ENCODE assay signal across 8 cellular contexts in the genomic region with DNA sequence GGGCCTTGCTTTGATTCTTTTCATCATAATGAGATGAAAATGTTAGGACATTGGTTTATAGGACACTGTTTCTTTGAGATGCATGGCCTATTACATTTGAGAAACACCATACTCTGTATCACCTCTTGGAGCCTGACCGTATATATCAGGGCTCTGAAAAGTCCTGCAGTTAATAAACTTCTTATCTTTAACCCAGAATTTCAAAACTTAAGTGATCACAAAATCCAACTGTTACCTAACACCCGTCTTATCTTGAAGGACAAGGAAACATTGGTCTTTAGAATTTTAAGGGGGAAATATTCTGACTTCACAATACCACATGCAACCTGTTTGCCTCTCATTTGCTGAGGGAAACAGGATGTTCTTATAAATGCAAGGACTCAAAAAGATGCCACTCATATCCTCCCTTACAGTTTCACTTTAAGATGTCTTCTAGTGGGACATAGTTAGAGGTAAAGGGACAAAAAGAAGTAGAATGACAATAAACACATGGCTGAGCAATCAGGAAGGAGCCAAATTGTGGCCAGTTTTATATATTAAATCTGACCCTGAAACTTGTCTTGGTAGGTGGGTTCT.
DNase-seq lines count a peak whose midpoint lies in the region; ATAC-seq and TF ChIP-seq lines count a peak whose summit lies in the region.

No MANE protein-coding gene starts in this region.

- H3F3A ChIP-seq in SK-N-SH (replicated peaks; ENCODE audit: insufficient read depth) = no peaks in the 10 kb centered on the region

- peaks cover 8% of the 10 kb centered on the region for H3K79me2 ChIP-seq in SK-N-SH (ENCODE audit: insufficient read depth)

- CTCF ChIA-PET in SK-N-SH (lab: Yijun Ruan, JAX) = interaction anchor here (1.0 kb wide), 1 partner anchor 277 kb away, joined by 4 read pairs; no protein-coding TSS in a partner anchor

- TF ChIP-seq CTCF in heart right ventricle (IDR thresholded peaks at IDR 0.05) = no peak
- no peak for TF ChIP-seq CTCF in esophagus muscularis mucosa (IDR thresholded peaks at IDR 0.05)
- TF ChIP-seq CTCF in upper lobe of right lung (IDR thresholded peaks at IDR 0.05) = no peak
- no peak for TF ChIP-seq CTCF in SK-N-SH (IDR thresholded peaks at IDR 0.05)

- TF ChIP-seq RAD21 in SK-N-SH (IDR thresholded peaks at IDR 0.05; ENCODE audit: low read length) = no peak

- H3K9me3 ChIP-seq in heart right ventricle (no peaks in the 10 kb centered on the region), esophagus muscularis mucosa (no peaks in the 10 kb centered on the region), upper lobe of right lung (no peaks in the 10 kb centered on the region), SK-N-SH (no peaks in the 10 kb centered on the region)

- no peak overlapping the region for H3K9ac ChIP-seq in SK-N-SH

- DNase-seq in heart right ventricle (no peak), Right ventricle myocardium inferior (ENCODE audit: missing footprints) (no peak), esophagus muscularis mucosa (ENCODE audit: extremely low spot score) (no peak), upper lobe of right lung (no peak), SK-N-SH (no peak), pons (ENCODE audit: low spot score) (no peak), GDM1 (lab: John Stamatoyannopoulos, UW) (no peak)

- H3K27ac ChIP-seq in heart right ventricle (peak overlapping the region; percentile 7 to 91 (median 52)), esophagus muscularis mucosa (replicated peaks in 1 of 4) (peak overlapping the region; percentile 63 to 65 (median 64)), upper lobe of right lung (peak overlapping the region; percentile 81), SK-N-SH (ENCODE audit: low read depth in 2 of 2, low read length in 1 of 2) (no peak overlapping the region; a peak in 1 of 4 replicates)

- H3K4me3 ChIP-seq in heart right ventricle (no peak overlapping the region), esophagus muscularis mucosa (no peak overlapping the region), upper lobe of right lung (no peak overlapping the region), SK-N-SH (ENCODE audit: low read depth in 2 of 2, low read length in 1 of 2) (no peak overlapping the region)

- H2AFZ ChIP-seq in SK-N-SH (ENCODE audit: low read depth) = no peak overlapping the region

- intact Hi-C loops in heart right ventricle (cut with DNase I) = loop anchor here in 9 of 10 donors (5.0 to 10.0 kb wide), 5 partner anchors 35 to 280 kb away; no protein-coding TSS in a partner anchor
- intact Hi-C loops in Right ventricle myocardium inferior (cut with DNase I) = loop anchor here (5.0 to 10.0 kb wide), 2 partner anchors 65 to 273 kb away; no protein-coding TSS in a partner anchor
- intact Hi-C loops in esophagus muscularis mucosa (cut with DNase I) = loop anchor here (5.0 kb wide), 1 partner anchor 65 kb away; no protein-coding TSS in a partner anchor
- intact Hi-C loops in upper lobe of right lung (cut with DNase I) = no loop called here

- H3K27me3 ChIP-seq in heart right ventricle = no peaks in the 10 kb centered on the region
- H3K27me3 ChIP-seq in esophagus muscularis mucosa = no peaks in the 10 kb centered on the region
- no peaks in the 10 kb centered on the region for H3K27me3 ChIP-seq in upper lobe of right lung
- H3K27me3 ChIP-seq in SK-N-SH (ENCODE audit: insufficient read depth) = no peaks in the 10 kb centered on the region

- 63 to 66% methylated on average over 2 of the region's 2 CpGs for WGBS in heart right ventricle, 2 donors
- 86% methylated on average over 2 of the region's 2 CpGs for WGBS in esophagus muscularis mucosa
- 95% methylated on average over 2 of the region's 2 CpGs for WGBS in SK-N-SH (ENCODE audit: low lambda C conversion rate)

- H3K36me3 ChIP-seq in heart right ventricle (peaks cover 0 to 48% (median 0%) of the 10 kb centered on the region in 9 donors), esophagus muscularis mucosa (peaks cover 0 to 34% (median 12%) of the 10 kb centered on the region in 4 donors), upper lobe of right lung (peaks cover 6% of the 10 kb centered on the region), SK-N-SH (replicated peaks in 1 of 2; ENCODE audit: control insufficient read depth in 1 of 2, insufficient read depth in 2 of 2, low read length in 1 of 2) (peaks cover 8 to 13% of the 10 kb centered on the region in 2 experiments)

- no peak overlapping the region for H3K4me2 ChIP-seq in SK-N-SH

- TF ChIP-seq POLR2A in esophagus muscularis mucosa (IDR thresholded peaks at IDR 0.05; ENCODE audit: low read depth) = no peak

- no peaks in the 10 kb centered on the region for H3K9me2 ChIP-seq in SK-N-SH

- H3K4me1 ChIP-seq in heart right ventricle (peaks cover 0 to 69% (median 40%) of the 10 kb centered on the region in 9 donors), esophagus muscularis mucosa (peaks cover 50 to 67% (median 64%) of the 10 kb centered on the region in 4 donors), upper lobe of right lung (peaks cover 58% of the 10 kb centered on the region), SK-N-SH (ENCODE audit: control insufficient read depth in 1 of 2, insufficient read depth in 2 of 2, low read depth in 1 of 2, low read length in 1 of 2) (peaks cover 1 to 7% of the 10 kb centered on the region in 2 experiments; a peak in 2 of 4 replicates)

- POLR2A ChIA-PET in SK-N-SH (lab: Yijun Ruan, JAX) = no interaction called here

- ATAC-seq in heart right ventricle (peak in 1 of 8 donors; percentile 5), Right ventricle myocardium inferior (no peak), HG03565 (IDR thresholded peaks at IDR 0.05; ENCODE audit: unreplicated experiment) (peak; percentile 35), upper lobe of right lung (no peak)

- H4K20me1 ChIP-seq in SK-N-SH (ENCODE audit: insufficient read depth) = no peaks in the 10 kb centered on the region

- no peak for TF ChIP-seq EP300 in esophagus muscularis mucosa (IDR thresholded peaks at IDR 0.05)
- TF ChIP-seq EP300 in SK-N-SH (IDR thresholded peaks at IDR 0.05; ENCODE audit: borderline replicate concordance in 1 of 2, low read depth in 1 of 2, low read length in 1 of 2) = no peak

TF ChIP-seq in SK-N-SH, 30 proteins besides CTCF, POLR2A, EP300 and RAD21:
- TF ChIP-seq SIN3A (IDR thresholded peaks at IDR 0.05; ENCODE audit: borderline replicate concordance, low read depth, low read length) = no peak

Comparison
In these comparisons a context has a peak if more than half of its experiments do, and no peak if none do; other contexts are left out.
1. H3K27ac ChIP-seq: peak in heart right ventricle (10 of 10), esophagus muscularis mucosa (4 of 4) and upper lobe of right lung (single experiment); none in SK-N-SH (0 of 2).